In the genomic region with DNA sequence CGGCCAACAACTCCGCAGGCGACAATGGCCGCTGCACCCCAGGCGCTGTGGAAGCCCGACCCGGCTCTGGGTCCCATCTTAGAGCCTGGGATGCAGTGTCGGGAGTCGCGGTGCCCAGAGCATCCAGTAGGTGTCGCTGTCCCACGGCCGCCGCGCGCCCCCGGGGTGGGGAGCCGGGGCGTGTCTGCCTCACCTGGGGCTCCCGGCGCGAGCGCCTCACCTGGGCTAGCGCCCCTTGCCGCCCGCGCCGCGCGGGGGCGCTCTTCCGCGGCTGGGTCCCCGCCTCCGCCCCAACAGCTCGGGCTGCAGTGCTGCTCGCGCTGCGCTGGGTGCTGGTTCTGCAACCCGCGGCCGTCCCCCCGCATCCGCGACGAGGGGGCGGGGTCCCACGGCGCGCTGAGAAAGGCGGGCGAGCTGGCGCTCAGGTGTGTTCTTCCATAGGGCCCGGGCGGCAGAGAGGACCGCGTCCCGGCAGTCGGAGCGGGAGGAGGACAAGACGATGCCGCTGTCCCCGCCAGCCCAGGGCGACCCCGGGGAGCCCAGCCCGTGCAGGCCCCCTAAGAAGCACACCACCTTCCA, we compare ENCODE assay signal across 7 cellular contexts. TPM values are rescaled to one million over a fixed set of nuclear protein-coding genes. Genes with fewer than 3 reads are reported as not detected.
DNase-seq lines count a peak whose midpoint lies in the region; ATAC-seq and TF ChIP-seq lines count a peak whose summit lies in the region.

A gene with protein sequence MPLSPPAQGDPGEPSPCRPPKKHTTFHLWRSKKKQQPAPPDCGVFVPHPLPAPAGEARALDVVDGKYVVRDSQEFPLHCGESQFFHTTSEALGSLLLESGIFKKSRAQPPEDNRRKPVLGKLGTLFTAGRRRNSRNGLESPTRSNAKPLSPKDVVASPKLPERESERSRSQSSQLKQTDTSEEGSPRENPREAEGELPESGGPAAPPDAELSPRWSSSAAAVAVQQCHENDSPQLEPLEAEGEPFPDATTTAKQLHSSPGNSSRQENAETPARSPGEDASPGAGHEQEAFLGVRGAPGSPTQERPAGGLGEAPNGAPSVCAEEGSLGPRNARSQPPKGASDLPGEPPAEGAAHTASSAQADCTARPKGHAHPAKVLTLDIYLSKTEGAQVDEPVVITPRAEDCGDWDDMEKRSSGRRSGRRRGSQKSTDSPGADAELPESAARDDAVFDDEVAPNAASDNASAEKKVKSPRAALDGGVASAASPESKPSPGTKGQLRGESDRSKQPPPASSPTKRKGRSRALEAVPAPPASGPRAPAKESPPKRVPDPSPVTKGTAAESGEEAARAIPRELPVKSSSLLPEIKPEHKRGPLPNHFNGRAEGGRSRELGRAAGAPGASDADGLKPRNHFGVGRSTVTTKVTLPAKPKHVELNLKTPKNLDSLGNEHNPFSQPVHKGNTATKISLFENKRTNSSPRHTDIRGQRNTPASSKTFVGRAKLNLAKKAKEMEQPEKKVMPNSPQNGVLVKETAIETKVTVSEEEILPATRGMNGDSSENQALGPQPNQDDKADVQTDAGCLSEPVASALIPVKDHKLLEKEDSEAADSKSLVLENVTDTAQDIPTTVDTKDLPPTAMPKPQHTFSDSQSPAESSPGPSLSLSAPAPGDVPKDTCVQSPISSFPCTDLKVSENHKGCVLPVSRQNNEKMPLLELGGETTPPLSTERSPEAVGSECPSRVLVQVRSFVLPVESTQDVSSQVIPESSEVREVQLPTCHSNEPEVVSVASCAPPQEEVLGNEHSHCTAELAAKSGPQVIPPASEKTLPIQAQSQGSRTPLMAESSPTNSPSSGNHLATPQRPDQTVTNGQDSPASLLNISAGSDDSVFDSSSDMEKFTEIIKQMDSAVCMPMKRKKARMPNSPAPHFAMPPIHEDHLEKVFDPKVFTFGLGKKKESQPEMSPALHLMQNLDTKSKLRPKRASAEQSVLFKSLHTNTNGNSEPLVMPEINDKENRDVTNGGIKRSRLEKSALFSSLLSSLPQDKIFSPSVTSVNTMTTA (N-terminal part only) (plus strand): TSS at position 308 of the 579 bp plus-strand sequence. CDS start 192 bp downstream, at position 500.

- peak within 1 kb of the TSS in 4 of 6 donors; percentile 83 to 88 (median 88) for H3K27ac Mint-ChIP-seq in naive B cell

- H3K36me3 Mint-ChIP-seq in naive B cell, result peaks cover 2 to 8% of the 10 kb centered on the region in 2 donors

- no peak for TF ChIP-seq POLR2A in erythroblast (IDR thresholded peaks at IDR 0.05; ENCODE audit: low read length)

- peak within 1 kb of the TSS; percentile 76 to 94 (median 90) for H3K4me3 Mint-ChIP-seq in naive B cell

- H3K4me1 Mint-ChIP-seq in naive B cell, result peaks cover 6 to 15% (median 13%) of the 10 kb centered on the region in 3 donors

- DNase-seq in NCI-H774 (lab: John Stamatoyannopoulos, UW) (peak; percentile 96), activated T-cell treated with anti-CD3 and anti-CD28 coated beads for 24 hours (ENCODE audit: low read depth) (peak; percentile 45), erythroblast (lab: John Stamatoyannopoulos, UW) (peak; percentile 43 to 61), naive B cell (peak; percentile 54)
- peak; percentile 37 for DNase-seq in stimulated activated naive CD4-positive, alpha-beta T cell treated with Interleukin-2 at 50 U/mL for 16 hours (lab: John Stamatoyannopoulos, UW)

- peaks cover 43 to 53% (median 44%) of the 10 kb centered on the region in 3 donors for H3K27me3 Mint-ChIP-seq in naive B cell

- ATAC-seq in GM18511 (IDR thresholded peaks at IDR 0.05; ENCODE audit: unreplicated experiment), result peak; percentile 84
- ATAC-seq in HG03139 (IDR thresholded peaks at IDR 0.05; ENCODE audit: unreplicated experiment), result peak; percentile 75
- peak; percentile 81 to 86 for ATAC-seq in naive B cell (ENCODE audit: low read depth in 2 of 2)

- peaks cover 0 to 3% (median 0%) of the 10 kb centered on the region in 7 donors for H3K9me3 Mint-ChIP-seq in naive B cell

RNA-seq across cellular contexts. Expression of the gene that starts here (rescaled TPM):
- 10 to 100 TPM in 4 of 6 donors, 1 to 10 TPM in 2; 9.7 to 19.0 (median 13.5) TPM for polyA plus RNA-seq in naive B cell (ENCODE audit: low read depth in 6 of 6)

Comparison
In these comparisons a context has a peak if more than half of its experiments do, and no peak if none do; other contexts are left out.
1. Peak in every context shown above with its lines: DNase-seq and ATAC-seq.
2. DNase-seq: peak in every context shown above with its lines; median percentile 96 in NCI-H774; 54 in naive B cell; 52 in erythroblast; 45 in activated T-cell treated with anti-CD3 and anti-CD28 coated beads for 24 hours; 37 in stimulated activated naive CD4-positive, alpha-beta T cell treated with Interleukin-2 at 50 U/mL for 16 hours.